Comparison of ENCODE assay signal across 3 cellular contexts in genomic region chr20:528923-529594, GRCh38.
A peak's percentile ranks its signal among the peaks of the same experiment; 100 is the strongest.
TF ChIP-seq lines count a peak whose summit lies in the region.

No MANE protein-coding gene starts in this region.

TF ChIP-seq in SK-N-SH, 30 proteins besides CTCF, POLR2A, EP300 and RAD21 (continued from another document):
- TF ChIP-seq MAX (IDR thresholded peaks at IDR 0.05; ENCODE audit: low read depth), result 0 out of 2 replicates have a peak, but pooled peaks have one; percentile 34
- TF ChIP-seq FOSL2 (IDR thresholded peaks at IDR 0.05; ENCODE audit: borderline replicate concordance, low read depth), result peak; percentile 58; the same call in 1 of the 2 replicates
- no peak for TF ChIP-seq EZH2phosphoT487 (IDR thresholded peaks at IDR 0.05; ENCODE audit: borderline replicate concordance, low read depth)
- no peak for TF ChIP-seq MEF2A (IDR thresholded peaks at IDR 0.05; ENCODE audit: borderline replicate concordance, low read depth)
- TF ChIP-seq JUND (IDR thresholded peaks at IDR 0.05), result peak; percentile 37; the same call in 1 of the 2 replicates

TF ChIP-seq in SK-N-SH treated with all-trans-retinoic acid at 6 μM for 48 hours, 23 proteins besides CTCF, POLR2A, EP300 and RAD21 (continued from another document):
- TF ChIP-seq GLIS3 (CRISPR knock-in tag; IDR thresholded peaks at IDR 0.05) (no peak), PPARA (CRISPR knock-in tag; IDR thresholded peaks at IDR 0.05; ENCODE audit: borderline replicate concordance) (no peak), RARB (CRISPR knock-in tag; IDR thresholded peaks at IDR 0.05) (no peak), CSRNP3 (CRISPR knock-in tag; IDR thresholded peaks at IDR 0.05) (no peak), ARNTL (CRISPR knock-in tag; IDR thresholded peaks at IDR 0.05; ENCODE audit: borderline replicate concordance, low read depth) (no peak), ZNF70 (CRISPR knock-in tag; IDR thresholded peaks at IDR 0.05) (no peak), POU6F1 (CRISPR knock-in tag; IDR thresholded peaks at IDR 0.05; ENCODE audit: borderline replicate concordance, low read depth) (no peak), ESRRG (CRISPR knock-in tag; IDR thresholded peaks at IDR 0.05) (no peak), ZC3H10 (CRISPR knock-in tag; IDR thresholded peaks at IDR 0.05) (no peak), TCF4 (CRISPR knock-in tag; IDR thresholded peaks at IDR 0.05; ENCODE audit: borderline replicate concordance) (no peak), TSHZ2 (CRISPR knock-in tag; IDR thresholded peaks at IDR 0.05) (no peak), ZFP3 (CRISPR knock-in tag; IDR thresholded peaks at IDR 0.05) (no peak), BACH2 (CRISPR knock-in tag; IDR thresholded peaks at IDR 0.05; ENCODE audit: borderline replicate concordance) (no peak), CREB5 (CRISPR knock-in tag; IDR thresholded peaks at IDR 0.05; ENCODE audit: low read depth) (no peak)

TF ChIP-seq in H1, 55 proteins besides CTCF, POLR2A, EP300 and RAD21:
- TF ChIP-seq BCL11A (IDR thresholded peaks at IDR 0.05; ENCODE audit: low read depth in 2 of 2, low read length in 2 of 2), result no peak
- TF ChIP-seq SIX5 (IDR thresholded peaks at IDR 0.05; ENCODE audit: low read depth, low read length), result no peak
- no peak for TF ChIP-seq GABPA (IDR thresholded peaks at IDR 0.05; ENCODE audit: borderline replicate concordance, insufficient read depth, low read length)
- no peak for TF ChIP-seq TCF12 (IDR thresholded peaks at IDR 0.05; ENCODE audit: low read depth, low read length)
- TF ChIP-seq NRF1 (IDR thresholded peaks at IDR 0.05; ENCODE audit: low read depth, low read length), result no peak
- TF ChIP-seq RXRA (IDR thresholded peaks at IDR 0.05; ENCODE audit: insufficient read depth, low read depth, low read length), result no peak
- TF ChIP-seq POLR2AphosphoS5 (IDR thresholded peaks at IDR 0.05; ENCODE audit: low read depth, low read length), result 0 out of 2 replicates have a peak, but pooled peaks have one; percentile 19
